ENCODE assay signal across 10 cellular contexts in genomic region chr1:23779826-23780371, GRCh38. TPM values are rescaled to one million over a fixed set of nuclear protein-coding genes. Genes with fewer than 3 reads are reported as not detected.
DNase-seq lines count a peak whose midpoint lies in the region; ATAC-seq and TF ChIP-seq lines count a peak whose summit lies in the region.
"Had no signal": no experiment of that assay in that cellular context is flagged by ENCODE, and none has a peak within 500 bp of the region (broad histone marks: within the 10 kb centered on the region; RNA-seq: fewer than 3 reads in every experiment).

No MANE protein-coding gene starts in this region.

- H3K27ac Mint-ChIP-seq in activated T-cell treated with anti-CD3 and anti-CD28 coated beads, Interleukin-2, amount 50 U/mL, for 72 hours: peak overlapping the region; percentile 93
- peak overlapping the region; percentile 87 for H3K27ac Mint-ChIP-seq in stimulated activated effector memory CD8-positive, alpha-beta T cell treated with anti-CD3 and anti-CD28 coated beads, Interleukin-12 subunit alpha, Interleukin-12 subunit beta, amount 100 ng/mL, for 72 hours

- H3K27me3 ChIP-seq in RWPE2 (ENCODE audit: insufficient read depth, poor library complexity, severe bottlenecking): no peaks in the 10 kb centered on the region

- H3K9me3 Mint-ChIP-seq in activated T-cell treated with anti-CD3 and anti-CD28 coated beads, Interleukin-2, amount 50 U/mL, for 72 hours: no peaks in the 10 kb centered on the region
- H3K9me3 Mint-ChIP-seq in stimulated activated effector memory CD8-positive, alpha-beta T cell treated with anti-CD3 and anti-CD28 coated beads, Interleukin-12 subunit alpha, Interleukin-12 subunit beta, amount 100 ng/mL, for 72 hours: no peaks in the 10 kb centered on the region

- no peak for DNase-seq in activated T-cell treated with anti-CD3 and anti-CD28 coated beads, Interleukin-2, amount 50 U/mL, for 72 hours
- DNase-seq in activated T-cell treated with anti-CD3 and anti-CD28 coated beads, Interleukin-2, amount 50 U/mL, for 48 hours: no peak
- DNase-seq in RWPE2 (ENCODE audit: low spot score): no peak
- no peak for DNase-seq in stimulated activated effector memory CD8-positive, alpha-beta T cell treated with anti-CD3 and anti-CD28 coated beads, Interleukin-12 subunit alpha, Interleukin-12 subunit beta, amount 100 ng/mL, for 72 hours (ENCODE audit: low spot score in 2 of 2)
- DNase-seq in cerebellum (ENCODE audit: low spot score): no peak
- no peak for DNase-seq in Kasumi-1 (lab: John Stamatoyannopoulos, UW)
- DNase-seq: GOT3, NCI-H146 had no signal

- H3K36me3 ChIP-seq in RWPE2 (ENCODE audit: low read depth): peaks cover 56% of the 10 kb centered on the region

- no peak overlapping the region for H3K4me3 ChIP-seq in RWPE2 (ENCODE audit: severe bottlenecking)

- H3K36me3 Mint-ChIP-seq in activated T-cell treated with anti-CD3 and anti-CD28 coated beads, Interleukin-2, amount 50 U/mL, for 72 hours (ENCODE audit: insufficient read depth in 2 of 2): peaks cover 0 to 7% of the 10 kb centered on the region in 2 donors
- H3K36me3 Mint-ChIP-seq in stimulated activated effector memory CD8-positive, alpha-beta T cell treated with anti-CD3 and anti-CD28 coated beads, Interleukin-12 subunit alpha, Interleukin-12 subunit beta, amount 100 ng/mL, for 72 hours: peaks cover 55% of the 10 kb centered on the region

- H3K27me3 Mint-ChIP-seq in activated T-cell treated with anti-CD3 and anti-CD28 coated beads, Interleukin-2, amount 50 U/mL, for 72 hours (ENCODE audit: low read depth): no peaks in the 10 kb centered on the region

- peaks cover 15% of the 10 kb centered on the region for H3K4me1 ChIP-seq in RWPE2 (ENCODE audit: insufficient read depth, poor library complexity, severe bottlenecking)

- peak overlapping the region; percentile 71 to 83 for H3K4me3 Mint-ChIP-seq in activated T-cell treated with anti-CD3 and anti-CD28 coated beads, Interleukin-2, amount 50 U/mL, for 72 hours
- peak overlapping the region; percentile 80 for H3K4me3 Mint-ChIP-seq in stimulated activated effector memory CD8-positive, alpha-beta T cell treated with anti-CD3 and anti-CD28 coated beads, Interleukin-12 subunit alpha, Interleukin-12 subunit beta, amount 100 ng/mL, for 72 hours

- peak; percentile 43 to 47 for ATAC-seq in activated T-cell treated with anti-CD3 and anti-CD28 coated beads, Interleukin-2, amount 50 U/mL, for 72 hours (replicated peaks in 1 of 2)
- ATAC-seq in RWPE2 (ENCODE audit: low read depth) (peak; percentile 51), esophagus mucosa (peak; percentile 56), HG03460 (IDR thresholded peaks at IDR 0.05; ENCODE audit: unreplicated experiment) (no peak)
- ATAC-seq in stimulated activated effector memory CD8-positive, alpha-beta T cell treated with anti-CD3 and anti-CD28 coated beads, Interleukin-12 subunit alpha, Interleukin-12 subunit beta, amount 100 ng/mL, for 72 hours: peak; percentile 42

- peaks cover 48% of the 10 kb centered on the region for H3K4me1 Mint-ChIP-seq in activated T-cell treated with anti-CD3 and anti-CD28 coated beads, Interleukin-2, amount 50 U/mL, for 72 hours (ENCODE audit: low read depth)
- peaks cover 12% of the 10 kb centered on the region for H3K4me1 Mint-ChIP-seq in stimulated activated effector memory CD8-positive, alpha-beta T cell treated with anti-CD3 and anti-CD28 coated beads, Interleukin-12 subunit alpha, Interleukin-12 subunit beta, amount 100 ng/mL, for 72 hours

- H3K27ac ChIP-seq in RWPE2 (ENCODE audit: poor library complexity, severe bottlenecking): peak overlapping the region; percentile 41

- H3K9me3 ChIP-seq in RWPE2 (ENCODE audit: severe bottlenecking): no peaks in the 10 kb centered on the region

- no peak for TF ChIP-seq CTCF in RWPE2 (IDR thresholded peaks at IDR 0.05; ENCODE audit: poor library complexity, severe bottlenecking)

RNA-seq across cellular contexts. Expression of gene PITHD1, which starts 1.7 kb away (rescaled TPM):
- total RNA-seq in activated T-cell treated with anti-CD3 and anti-CD28 coated beads, Interleukin-2, amount 50 U/mL, for 72 hours: 100 to 1,000 TPM in 1 of 2 donors, 10 to 100 TPM in 1; 83.2 to 107 TPM
- total RNA-seq in esophagus mucosa: 63.8 TPM
- total RNA-seq in cerebellum: 46.5 TPM

RNA-seq across cellular contexts. Expression of gene LYPLA2, which starts 11.0 kb away (rescaled TPM):
- total RNA-seq in activated T-cell treated with anti-CD3 and anti-CD28 coated beads, Interleukin-2, amount 50 U/mL, for 72 hours: 10 to 100 TPM; 63.4 to 71.5 TPM
- total RNA-seq in esophagus mucosa (48.9 TPM), cerebellum (21.1 TPM)

RNA-seq across cellular contexts. Expression of gene GALE, which starts 20.7 kb away (rescaled TPM):
- total RNA-seq in activated T-cell treated with anti-CD3 and anti-CD28 coated beads, Interleukin-2, amount 50 U/mL, for 72 hours: 10 to 100 TPM; 26.8 to 30.7 TPM
- total RNA-seq in esophagus mucosa (61.6 TPM), cerebellum (11.9 TPM)

RNA-seq across cellular contexts. Expression of gene ELOA, which starts 36.6 kb away (rescaled TPM):
- 10 to 100 TPM; 32.4 to 34.1 TPM for total RNA-seq in activated T-cell treated with anti-CD3 and anti-CD28 coated beads, Interleukin-2, amount 50 U/mL, for 72 hours
- 35.1 TPM for total RNA-seq in esophagus mucosa
- total RNA-seq in cerebellum: 18.5 TPM

RNA-seq across cellular contexts. Expression of gene HMGCL, which starts 45.3 kb away (rescaled TPM):
- total RNA-seq in activated T-cell treated with anti-CD3 and anti-CD28 coated beads, Interleukin-2, amount 50 U/mL, for 72 hours: 10 to 100 TPM; 44.1 to 47.4 TPM
- 28.2 TPM for total RNA-seq in esophagus mucosa
- 9.8 TPM for total RNA-seq in cerebellum
